ENCODE assay signal across 9 cellular contexts in genomic region chr17:31549525-31550388, GRCh38.
A peak's percentile ranks its signal among the peaks of the same experiment; 100 is the strongest.
DNase-seq lines count a peak whose midpoint lies in the region; ATAC-seq, FAIRE-seq and TF ChIP-seq lines count a peak whose summit lies in the region.
"Had no signal": no experiment of that assay in that cellular context is flagged by ENCODE, and none has a peak within 500 bp of the region (broad histone marks: within the 10 kb centered on the region; RNA-seq: fewer than 3 reads in every experiment).

No MANE protein-coding gene starts in this region.

- peaks cover 0 to 4% (median 0%) of the 10 kb centered on the region in 3 donors for H3K36me3 Mint-ChIP-seq in CD8-positive, alpha-beta memory T cell

- peak overlapping the region; percentile 42 for H3K56ac ChIP-seq in H1 (replicated peaks; ENCODE audit: insufficient read length, low read depth, low read length)

- POLR2A ChIA-PET in CD8-positive, alpha-beta memory T cell (lab: Charles Lee), result interaction anchor here (0.5 to 1.2 kb wide), 3 partner anchors 55 to 801 kb away, joined by 3 to 5 read pairs (median 4); no protein-coding TSS in a partner anchor
- POLR2A ChIA-PET in H1 (lab: Charles Lee; ENCODE audit: partially characterized antibody), result interaction anchor here (0.7 to 1.8 kb wide), 4 partner anchors 9 to 143 kb away, joined by 3 to 5 read pairs (median 4); no protein-coding TSS in a partner anchor

- TF ChIP-seq CTCF in H1 (IDR thresholded peaks at IDR 0.05; ENCODE audit: control extremely low read depth in 1 of 3, insufficient read depth in 1 of 3, low read depth in 1 of 3, low read length in 3 of 3), result no peak

- peaks cover 9% of the 10 kb centered on the region; the same call in 1 of the 2 replicates for H3K23me2 ChIP-seq in H1 (ENCODE audit: low read depth, low read length)

- H3K36me3 ChIP-seq in CD8-positive, alpha-beta memory T cell (ENCODE audit: insufficient read depth, low read length), result no peaks in the 10 kb centered on the region
- H3K36me3 ChIP-seq in H1 (ENCODE audit: control insufficient read depth in 2 of 4, insufficient read depth in 4 of 4, low read length in 3 of 4), result no peaks in the 10 kb centered on the region; a peak in 1 of 8 replicates
- H3K36me3 ChIP-seq in mesodermal cell (ENCODE audit: control insufficient read depth, insufficient read depth, low read length), result no peaks in the 10 kb centered on the region

- peak overlapping the region; percentile 80 to 86 for H3K4me2 ChIP-seq in H1 (ENCODE audit: insufficient read depth in 1 of 2, low read depth in 2 of 2, low read length in 2 of 2)

- H3K9ac ChIP-seq in H1 (replicated peaks in 1 of 4; ENCODE audit: extremely low read depth in 1 of 4, low read depth in 3 of 4, low read length in 3 of 4), result peak overlapping the region in 3 of 4 experiments; percentile 34 to 48 (median 43); a peak in 3 of 7 replicates

- no peak overlapping the region for H3K23ac ChIP-seq in H1 (ENCODE audit: insufficient read length)

- no peak for TF ChIP-seq POLR2A in H1 (IDR thresholded peaks at IDR 0.05; ENCODE audit: control extremely low read depth in 1 of 2, low read depth in 2 of 2, low read length in 2 of 2)

- no peaks in the 10 kb centered on the region for H3K79me2 ChIP-seq in H1 (ENCODE audit: control insufficient read depth in 1 of 2, insufficient read depth in 2 of 2, low read length in 2 of 2)

- no peak overlapping the region; the same call in 1 of the 2 replicates for H3K18ac ChIP-seq in H1 (ENCODE audit: extremely low read depth, low read length)

- H3K9me3 ChIP-seq in CD8-positive, alpha-beta memory T cell (ENCODE audit: low read length), result no peaks in the 10 kb centered on the region
- H3K9me3 ChIP-seq in H1 (ENCODE audit: insufficient read depth in 2 of 2, low read depth in 1 of 2, low read length in 1 of 2), result no peaks in the 10 kb centered on the region
- no peaks in the 10 kb centered on the region for H3K9me3 ChIP-seq in mesodermal cell (ENCODE audit: control insufficient read depth, low read length)

- TF ChIP-seq RAD21 in H1 (IDR thresholded peaks at IDR 0.05 in 1 of 2, conservative IDR thresholded peaks at IDR 0.05 in 1 of 2; ENCODE audit: low read depth in 2 of 2, low read length in 2 of 2), result 0 out of 4 replicates have a peak, but pooled peaks of 1 of the 2 experiments have one; percentile 5

- no peak overlapping the region for H3K4ac ChIP-seq in H1 (replicated peaks; ENCODE audit: insufficient read length, low read depth, low read length)

- no peak for TF ChIP-seq EP300 in H1 (IDR thresholded peaks at IDR 0.05; ENCODE audit: borderline replicate concordance in 1 of 2, low read depth in 2 of 2, low read length in 2 of 2)

- no peak overlapping the region for H2BK12ac ChIP-seq in H1 (ENCODE audit: low read depth, low read length)

- peak overlapping the region; percentile 67 to 88 (median 86) for H3K27ac Mint-ChIP-seq in CD8-positive, alpha-beta memory T cell

- peak overlapping the region; percentile 95 for H4K8ac ChIP-seq in H1 (ENCODE audit: extremely low read depth, insufficient read depth, low read length)

- no peaks in the 10 kb centered on the region for H3K79me1 ChIP-seq in H1 (ENCODE audit: low read depth, low read length)

- H4K91ac ChIP-seq in H1 (replicated peaks; ENCODE audit: insufficient read length, low read length), result peak overlapping the region; percentile 65

- no peak overlapping the region for H2BK120ac ChIP-seq in H1 (replicated peaks; ENCODE audit: low read depth, low read length)

- no peaks in the 10 kb centered on the region for H3K9me3 Mint-ChIP-seq in CD8-positive, alpha-beta memory T cell

- peak overlapping the region; percentile 86 for H3K4me3 ChIP-seq in CD8-positive, alpha-beta memory T cell (ENCODE audit: low read length)
- H3K4me3 ChIP-seq in H1 (ENCODE audit: extremely low read depth in 1 of 4, insufficient read depth in 2 of 4, low read depth in 3 of 4, low read length in 4 of 4) (peak overlapping the region; percentile 73 to 97 (median 87)), mesodermal cell (ENCODE audit: extremely low read depth, insufficient read depth, low read length, poor library complexity, severe bottlenecking) (peak overlapping the region; percentile 77)

- H2BK5ac ChIP-seq in H1 (ENCODE audit: low read depth, low read length), result peak overlapping the region; percentile 82; the same call in 1 of the 2 replicates

- no peak overlapping the region for H2BK15ac ChIP-seq in H1 (ENCODE audit: low read length)

- H2AFZ ChIP-seq in H1 (ENCODE audit: low read length), result peak overlapping the region; percentile 68; the same call in 1 of the 2 replicates

- peak overlapping the region; percentile 55 for H4K5ac ChIP-seq in H1 (ENCODE audit: insufficient read length, low read depth, low read length)

- peak; percentile 75 to 91 (median 81) for DNase-seq in CD8-positive, alpha-beta memory T cell
- DNase-seq in HT-29 (ENCODE audit: low spot score), result peak; percentile 99
- DNase-seq in NOMO-1 (lab: John Stamatoyannopoulos, UW; ENCODE audit: unreplicated experiment in 2 of 2), result peak; percentile 86 to 87
- DNase-seq in activated CD8-positive, alpha-beta memory T cell treated with anti-CD3 and anti-CD28 coated beads, Interleukin-2, amount 50 U/mL, for 1 hour (ENCODE audit: extremely low read depth), result peak; percentile 56
- DNase-seq in H1 (ENCODE audit: low read depth in 1 of 2, low spot score in 2 of 2), result peak; percentile 85 to 99
- peak; percentile 74 for DNase-seq in stimulated activated CD8-positive, alpha-beta memory T cell treated with anti-CD3 and anti-CD28 coated beads, Interleukin-15, amount 100 ng/mL, for 1 hour (ENCODE audit: low read depth)

- H3K27me3 ChIP-seq in CD8-positive, alpha-beta memory T cell (ENCODE audit: insufficient read depth, low read length, poor library complexity, severe bottlenecking), result no peaks in the 10 kb centered on the region
- H3K27me3 ChIP-seq in H1 (replicated peaks in 1 of 4; ENCODE audit: control insufficient read depth in 3 of 4, extremely low read depth in 1 of 4, insufficient read depth in 3 of 4, low read length in 3 of 4), result peaks cover 0 to 23% (median 8%) of the 10 kb centered on the region in 4 experiments; a peak in 6 of 7 replicates

- H3K27me3 Mint-ChIP-seq in CD8-positive, alpha-beta memory T cell, result no peaks in the 10 kb centered on the region

- H4K20me1 ChIP-seq in H1 (replicated peaks in 1 of 2; ENCODE audit: control insufficient read depth in 1 of 2, insufficient read depth in 2 of 2, low read length in 2 of 2), result no peaks in the 10 kb centered on the region

- peak overlapping the region; percentile 78 to 94 (median 87) for H3K4me3 Mint-ChIP-seq in CD8-positive, alpha-beta memory T cell

- H2BK20ac ChIP-seq in H1 (ENCODE audit: low read length), result no peak overlapping the region

- no peak overlapping the region for H2AK5ac ChIP-seq in H1 (ENCODE audit: low read depth, low read length)

- WGBS in H1 (ENCODE audit: extremely low coverage in 1 of 2, insufficient coverage in 1 of 2, insufficient read length in 1 of 2, insufficient replicate concordance in 2 of 2, low coverage in 1 of 2, low lambda C conversion rate in 2 of 2, missing lambda C conversion rate in 1 of 2), 2 experiments, result 3% methylated on average over 52 of the region's 105 CpGs; no CpG with 5 or more reads in 1 of the 2 experiments
- 1% methylated on average over 66 to 84 of the region's 105 CpGs for WGBS in mesodermal cell (ENCODE audit: insufficient coverage in 2 of 2), 2 experiments

- peak; percentile 72 for ATAC-seq in GM19467 (IDR thresholded peaks at IDR 0.05; ENCODE audit: unreplicated experiment)

- H3K27ac ChIP-seq in CD8-positive, alpha-beta memory T cell (ENCODE audit: low read depth, low read length), result peak overlapping the region; percentile 57
- H3K27ac ChIP-seq in H1 (ENCODE audit: low read depth, low read length), result no peak overlapping the region
- H3K27ac ChIP-seq in mesodermal cell (ENCODE audit: low read depth, low read length, severe bottlenecking), result peak overlapping the region; percentile 75

- H3K4me1 ChIP-seq in CD8-positive, alpha-beta memory T cell (ENCODE audit: insufficient read depth, low read length), result peaks cover 7% of the 10 kb centered on the region
- H3K4me1 ChIP-seq in H1 (replicated peaks in 1 of 4; ENCODE audit: control insufficient read depth in 3 of 4, insufficient read depth in 4 of 4, low read length in 3 of 4) (no peaks in the 10 kb centered on the region), mesodermal cell (ENCODE audit: control insufficient read depth, insufficient read depth, low read length, poor library complexity, severe bottlenecking) (peaks cover 5% of the 10 kb centered on the region)

- no peak for FAIRE-seq in H1 (lab: Jason Lieb, UNC)
- FAIRE-seq: islet of Langerhans had no signal

- H3K4me1 Mint-ChIP-seq in CD8-positive, alpha-beta memory T cell, result peaks cover 14 to 27% (median 24%) of the 10 kb centered on the region in 3 donors

- H3K14ac ChIP-seq in H1 (ENCODE audit: insufficient read length), result no peak overlapping the region

- CTCF ChIA-PET in CD8-positive, alpha-beta memory T cell (lab: Charles Lee), result no interaction called here
- CTCF ChIA-PET in H1 (lab: Charles Lee; ENCODE audit: partially characterized antibody), result interaction anchor here (1.1 kb wide), 1 partner anchor 14 kb away, joined by 3 read pairs; no protein-coding TSS in a partner anchor

TF ChIP-seq in H1, 55 proteins besides CTCF, POLR2A, EP300 and RAD21 (continues in another document):
- TF ChIP-seq BCL11A (IDR thresholded peaks at IDR 0.05; ENCODE audit: low read depth in 2 of 2, low read length in 2 of 2) (no peak), GTF2F1 (IDR thresholded peaks at IDR 0.05; ENCODE audit: borderline replicate concordance, low read depth, low read length) (0 out of 2 replicates have a peak, but pooled peaks have one; percentile 9), CBX8 (IDR thresholded peaks at IDR 0.05; ENCODE audit: borderline replicate concordance, low read depth, low read length) (no peak), KDM5A (IDR thresholded peaks at IDR 0.05; ENCODE audit: low read length) (no peak), GABPA (IDR thresholded peaks at IDR 0.05; ENCODE audit: borderline replicate concordance, insufficient read depth, low read length) (no peak; the same call in 1 of the 2 replicates), CHD1 (IDR thresholded peaks at IDR 0.05; ENCODE audit: low read depth, low read length) (no peak), CHD2 (IDR thresholded peaks at IDR 0.05; ENCODE audit: low read length) (peak; percentile 23; the same call in 1 of the 2 replicates), HDAC2 (IDR thresholded peaks at IDR 0.05; ENCODE audit: borderline replicate concordance in 1 of 2, low read depth in 2 of 2, low read length in 2 of 2) (peak; percentile 64 to 93; a peak in 3 of 4 replicates), POLR2AphosphoS5 (IDR thresholded peaks at IDR 0.05; ENCODE audit: low read depth, low read length) (no peak), TEAD4 (IDR thresholded peaks at IDR 0.05; ENCODE audit: low read depth, low read length) (peak; percentile 87), YY1 (IDR thresholded peaks at IDR 0.05; ENCODE audit: low read depth, low read length) (no peak), TAF1 (IDR thresholded peaks at IDR 0.05; ENCODE audit: low read depth, low read length) (peak; percentile 14; the same call in 1 of the 2 replicates), TBP (IDR thresholded peaks at IDR 0.05; ENCODE audit: low read depth, low read length) (peak; percentile 99), CBX5 (IDR thresholded peaks at IDR 0.05; ENCODE audit: low read depth, low read length) (no peak)
